30 cellular contexts compared by ENCODE assay signal in genomic region chr22:48197189-48197690, GRCh38.
"Had no signal": no experiment of that assay in that cellular context is flagged by ENCODE, and none has a peak within 500 bp of the region (broad histone marks: within the 10 kb centered on the region; RNA-seq: fewer than 3 reads in every experiment).

No MANE protein-coding gene starts in this region.

- H3K9ac ChIP-seq: KMS-11 had no signal

- H3K4me3 ChIP-seq: ascending aorta, cardiac muscle cell, SJCRH30, SK-N-MC had no signal

- H3K36me3 ChIP-seq: ascending aorta, cardiac muscle cell, WERI-Rb-1 had no signal

- H3K4me3 Mint-ChIP-seq: activated CD8-positive, alpha-beta T cell treated with anti-CD3 and anti-CD28 coated beads for 36 hours; activated naive CD8-positive, alpha-beta T cell treated with anti-CD3 and anti-CD28 coated beads for 36 hours; activated T-cell treated with anti-CD3 and anti-CD28 coated beads, Interleukin-2, amount 50 U/mL, for 4 hours; activated T-helper 1 cell treated with anti-CD3 and anti-CD28 coated beads, Interleukin-12 subunit alpha, Interleukin-12 subunit beta, Interleukin-2, Interleukin-4 antibody, amounts not matched to agents 30 ng/mL and 10 ng/mL and 1 ng/mL, durations not matched to agents 14 hours and 24 hours and 36 hours had no signal

- DNase-seq: activated CD4-positive, alpha-beta T cell treated with anti-CD3 and anti-CD28 coated beads for 1 hour; activated CD4-positive, alpha-beta T cell treated with anti-CD3 and anti-CD28 coated beads for 48 hours; activated CD4-positive, CD25-positive, alpha-beta regulatory T cell; activated CD8-positive, alpha-beta T cell treated with anti-CD3 and anti-CD28 coated beads for 36 hours; activated naive CD4-positive, alpha-beta T cell; activated naive CD4-positive, alpha-beta T cell treated with anti-CD3 and anti-CD28 coated beads, Interleukin-2, amount 50 U/mL, for 16 hours; activated naive CD8-positive, alpha-beta T cell treated with anti-CD3 and anti-CD28 coated beads for 36 hours; activated T-cell treated with anti-CD3 and anti-CD28 coated beads for 4 hours; activated T-cell treated with anti-CD3 and anti-CD28 coated beads, Interleukin-2, amount 50 U/mL, for 4 hours; amniotic stem cell; MM.1S; MV-4-11; NCI-H1092; NCI-H1436 treated with DMSO at 0.1 percent for 48 hours; NCI-H187; NCI-H2029 treated with DMSO at 0.1 percent for 48 hours; NCI-H2107; NCI-H2171 treated with DMSO at 0.1 percent for 48 hours; NCI-H226; NCI-H446 treated with DMSO at 0.1 percent for 48 hours; NCI-H524 treated with DMSO at 0.1 percent for 48 hours; SHP77; SJCRH30; T1000; WERI-Rb-1 had no signal

- H3K27ac ChIP-seq: ascending aorta, cardiac muscle cell, KMS-11, SJCRH30, SK-N-MC, WERI-Rb-1 had no signal

- H3K27me3 ChIP-seq: ascending aorta, cardiac muscle cell had no signal

- H3K4me2 ChIP-seq: KMS-11 had no signal

- H3K4me1 ChIP-seq: ascending aorta, SJCRH30 had no signal

- H3K4me1 Mint-ChIP-seq: activated naive CD8-positive, alpha-beta T cell treated with anti-CD3 and anti-CD28 coated beads for 36 hours had no signal

- H3K27ac Mint-ChIP-seq: activated CD8-positive, alpha-beta T cell treated with anti-CD3 and anti-CD28 coated beads for 36 hours; activated naive CD8-positive, alpha-beta T cell treated with anti-CD3 and anti-CD28 coated beads for 36 hours; activated T-helper 1 cell treated with anti-CD3 and anti-CD28 coated beads, Interleukin-12 subunit alpha, Interleukin-12 subunit beta, Interleukin-2, Interleukin-4 antibody, amounts not matched to agents 30 ng/mL and 10 ng/mL and 1 ng/mL, durations not matched to agents 14 hours and 24 hours and 36 hours had no signal
